ENCODE assay signal across 8 cellular contexts in genomic region chr3:141686477-141687280, GRCh38. TPM values are rescaled to one million over a fixed set of nuclear protein-coding genes. Genes with fewer than 3 reads are reported as not detected.
DNase-seq lines count a peak whose midpoint lies in the region; ATAC-seq and TF ChIP-seq lines count a peak whose summit lies in the region.

No MANE protein-coding gene starts in this region.

- TF ChIP-seq EP300 in sigmoid colon (IDR thresholded peaks at IDR 0.05), result no peak

- H3K4me3 ChIP-seq in MG63 (peak overlapping the region; percentile 35), heart left ventricle (peak overlapping the region in 11 of 12 donors; percentile 9 to 56 (median 41)), sigmoid colon (peak overlapping the region; percentile 7 to 42 (median 38))

- 11 to 34% (median 12%) methylated on average over 5 to 8 of the region's 8 CpGs for WGBS in heart left ventricle, 4 donors
- 10 to 43% methylated on average over 8 of the region's 8 CpGs for WGBS in sigmoid colon, 2 donors

- intact Hi-C loops in CD4-positive, alpha-beta T cell (cut with DNase I, micrococcal nuclease), result no loop called here
- intact Hi-C loops in heart left ventricle (cut with DNase I) (loop anchor here in 1 of 10 donors (2.0 kb wide), 1 partner anchor 50 kb away; no protein-coding TSS in a partner anchor), sigmoid colon (cut with DNase I) (no loop called here)

- H3K36me3 ChIP-seq in MG63 (no peaks in the 10 kb centered on the region), heart left ventricle (no peaks in the 10 kb centered on the region), sigmoid colon (no peaks in the 10 kb centered on the region)

- CTCF ChIA-PET in CD4-positive, alpha-beta T cell (lab: Charles Lee), result no interaction called here

- no peaks in the 10 kb centered on the region for H3K9me3 ChIP-seq in CD4-positive, alpha-beta T cell (ENCODE audit: control insufficient read depth, low read length)
- peaks cover under 1% of the 10 kb centered on the region; the same call in 1 of the 2 replicates for H3K9me3 ChIP-seq in MG63
- no peaks in the 10 kb centered on the region for H3K9me3 ChIP-seq in heart left ventricle
- H3K9me3 ChIP-seq in sigmoid colon, result no peaks in the 10 kb centered on the region

- H3K36me3 Mint-ChIP-seq in CD4-positive, alpha-beta T cell (ENCODE audit: low read depth), result no peaks in the 10 kb centered on the region
- H3K36me3 Mint-ChIP-seq in activated naive CD8-positive, alpha-beta T cell, result no peaks in the 10 kb centered on the region

- no peak for TF ChIP-seq POLR2A in heart left ventricle (IDR thresholded peaks at IDR 0.05)
- TF ChIP-seq POLR2A in sigmoid colon (IDR thresholded peaks at IDR 0.05), result no peak

- ATAC-seq in CD4-positive, alpha-beta T cell (ENCODE audit: poor library complexity), result no peak
- ATAC-seq in heart left ventricle, result peak; percentile 94 to 98 (median 96)
- no peak for ATAC-seq in HG03354 (IDR thresholded peaks at IDR 0.05; ENCODE audit: poor library complexity, severe bottlenecking, unreplicated experiment)

- H3K27ac ChIP-seq in CD4-positive, alpha-beta T cell (ENCODE audit: low read depth, low read length), result no peak overlapping the region
- H3K27ac ChIP-seq in heart left ventricle (peak overlapping the region in 11 of 12 donors; percentile 33 to 85 (median 64)), sigmoid colon (peak overlapping the region; percentile 26 to 73 (median 68))

- no peaks in the 10 kb centered on the region for H3K27me3 Mint-ChIP-seq in CD4-positive, alpha-beta T cell
- no peaks in the 10 kb centered on the region for H3K27me3 Mint-ChIP-seq in activated naive CD8-positive, alpha-beta T cell

- peak overlapping the region; percentile 81 for H3K4me3 Mint-ChIP-seq in CD4-positive, alpha-beta T cell
- H3K4me3 Mint-ChIP-seq in activated naive CD8-positive, alpha-beta T cell, result peak overlapping the region; percentile 82

- peaks cover 0 to 35% (median 7%) of the 10 kb centered on the region in 12 donors for H3K4me1 ChIP-seq in heart left ventricle
- peaks cover 0 to 13% (median 12%) of the 10 kb centered on the region in 4 donors for H3K4me1 ChIP-seq in sigmoid colon

- H3K27me3 ChIP-seq in CD4-positive, alpha-beta T cell (ENCODE audit: control insufficient read depth, insufficient read depth, low read length), result no peaks in the 10 kb centered on the region
- H3K27me3 ChIP-seq in MG63 (no peaks in the 10 kb centered on the region), heart left ventricle (no peaks in the 10 kb centered on the region), sigmoid colon (no peaks in the 10 kb centered on the region)

- no peak for DNase-seq in CD4-positive, alpha-beta T cell
- DNase-seq in MG63 (peak; percentile 93), heart left ventricle (peak; percentile 73 to 82 (median 80)), sigmoid colon (peak; percentile 76), 8988T (no peak)
- no peak for DNase-seq in stimulated activated CD4-positive, alpha-beta T cell treated with anti-CD3 and anti-CD28 coated beads, Interleukin-12 subunit alpha, Interleukin-12 subunit beta, amount 100 ng/mL, for 4 hours

- H3K27ac Mint-ChIP-seq in CD4-positive, alpha-beta T cell, result peak overlapping the region; percentile 49
- H3K27ac Mint-ChIP-seq in activated naive CD8-positive, alpha-beta T cell, result no peak overlapping the region

- POLR2A ChIA-PET in CD4-positive, alpha-beta T cell (lab: Charles Lee), result no interaction called here

- no peak for TF ChIP-seq CTCF in CD4-positive, alpha-beta T cell (IDR thresholded peaks at IDR 0.05)
- TF ChIP-seq CTCF in heart left ventricle (IDR thresholded peaks at IDR 0.05) (no peak), sigmoid colon (IDR thresholded peaks at IDR 0.05) (no peak)

- H3K4me1 Mint-ChIP-seq in CD4-positive, alpha-beta T cell (ENCODE audit: low read depth), result peaks cover 22% of the 10 kb centered on the region
- H3K4me1 Mint-ChIP-seq in activated naive CD8-positive, alpha-beta T cell (ENCODE audit: low read depth), result peaks cover 19% of the 10 kb centered on the region

- H3K9me3 Mint-ChIP-seq in CD4-positive, alpha-beta T cell, result no peaks in the 10 kb centered on the region
- H3K9me3 Mint-ChIP-seq in activated naive CD8-positive, alpha-beta T cell (ENCODE audit: low read depth), result no peaks in the 10 kb centered on the region

RNA-seq across cellular contexts. Expression of gene RNF7, which starts 51.4 kb away (rescaled TPM):
- total RNA-seq in CD4-positive, alpha-beta T cell, result 10 to 100 TPM; 60.7 to 65.7 TPM
- 92.2 and 127 TPM in 2 replicates for total RNA-seq in MG63 (2014; rRNA removed; shearing (Covaris generic); ENCODE audit: low replicate concordance)
- 10 to 100 TPM; 73.0 to 95.3 (median 79.4) TPM for total RNA-seq in heart left ventricle
- 100 to 1,000 TPM in 1 of 2 donors, 10 to 100 TPM in 1; 91.3 to 197 TPM for polyA plus RNA-seq in heart left ventricle
- total RNA-seq in sigmoid colon, result 100 to 1,000 TPM in 3 of 4 donors, 10 to 100 TPM in 1; 87.2 to 195 (median 132) TPM
- polyA plus RNA-seq in sigmoid colon, result 100 to 1,000 TPM; 111 to 292 (median 272) TPM

Comparison
In these comparisons a context has a peak if more than half of its experiments do, and no peak if none do; other contexts are left out.
1. ATAC-seq: peak in heart left ventricle (4 of 4); none in CD4-positive, alpha-beta T cell (single experiment) and HG03354 (single experiment).
2. DNase-seq: peak in MG63 (single experiment), heart left ventricle (5 of 5) and sigmoid colon (single experiment); none in CD4-positive, alpha-beta T cell (0 of 10), 8988T (single experiment) and stimulated activated CD4-positive, alpha-beta T cell treated with anti-CD3 and anti-CD28 coated beads, Interleukin-12 subunit alpha, Interleukin-12 subunit beta, amount 100 ng/mL, for 4 hours (single experiment).
3. Peak in every context shown above with its lines, with median percentiles within 50 percentile points of each other: H3K4me3 ChIP-seq.